ENCODE assay signal across 17 cellular contexts in the genomic region with DNA sequence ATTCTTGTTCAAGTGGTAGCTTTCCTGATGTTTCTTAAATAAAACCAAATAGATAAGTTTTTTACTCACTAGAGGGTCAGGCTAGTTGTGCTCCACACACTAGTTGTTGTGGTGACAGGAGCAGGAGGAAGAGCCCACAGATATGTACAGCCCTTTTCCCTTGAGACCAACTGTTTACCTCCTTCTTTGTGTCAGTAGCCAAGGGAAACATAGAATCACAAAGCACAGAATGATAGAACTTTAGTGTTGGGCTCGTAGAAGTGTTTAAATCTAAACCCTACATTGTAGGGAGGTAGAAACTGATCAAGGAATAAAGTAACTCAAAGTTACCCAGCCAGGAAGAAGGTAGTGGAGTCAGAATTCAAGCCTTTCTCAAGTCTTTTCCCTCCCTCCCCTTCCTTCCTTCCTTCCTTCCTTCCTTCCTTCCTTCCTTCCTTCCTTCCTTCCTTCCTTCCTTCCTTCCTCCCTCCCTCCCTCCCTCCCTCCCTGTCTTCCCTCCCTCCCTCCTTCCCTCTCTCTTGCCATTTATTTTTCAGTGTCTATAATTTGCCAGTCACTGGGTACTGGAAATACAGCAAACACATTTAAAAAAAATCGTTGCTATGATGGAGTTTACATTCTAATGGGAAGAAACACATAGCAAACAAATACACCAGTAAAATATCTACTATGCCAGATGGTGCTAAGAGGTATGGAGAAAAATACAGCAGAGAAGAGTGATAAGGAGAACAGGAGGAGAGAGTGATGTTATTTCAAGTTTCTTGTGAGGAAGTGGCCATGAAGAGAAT.
DNase-seq lines count a peak whose midpoint lies in the region; ATAC-seq and TF ChIP-seq lines count a peak whose summit lies in the region.
"Had no signal": no experiment of that assay in that cellular context is flagged by ENCODE, and none has a peak within 500 bp of the region (broad histone marks: within the 10 kb centered on the region; RNA-seq: fewer than 3 reads in every experiment).

No MANE protein-coding gene starts in this region.

- H3K36me3 ChIP-seq in left ventricle myocardium inferior (no peaks in the 10 kb centered on the region), heart right ventricle (no peaks in the 10 kb centered on the region)

- H3K4me1 ChIP-seq in left ventricle myocardium inferior = peaks cover 9% of the 10 kb centered on the region
- H3K4me1 ChIP-seq in heart right ventricle = peaks cover 0 to 10% (median 0%) of the 10 kb centered on the region in 9 donors

- DNase-seq in DMS53 (lab: John Stamatoyannopoulos, UW) (peak; percentile 28), DMS53 treated with DMSO at 0.1 percent for 48 hours (lab: John Stamatoyannopoulos, UW; ENCODE audit: unreplicated experiment) (no peak), left ventricle myocardium inferior (no peak), heart right ventricle (no peak), NCI-H69 (lab: John Stamatoyannopoulos, UW) (peak; percentile 13), NCI-H2107 (lab: John Stamatoyannopoulos, UW) (no peak)
- DNase-seq in stimulated activated CD4-positive, alpha-beta T cell treated with anti-CD3 and anti-CD28 coated beads, Interleukin-1b, Interleukin-23, amount 100 ng/mL, for 48 hours = no peak
- DNase-seq: 8988T; ACHN; CD8-positive, alpha-beta T cell; COR-L47; DMS79; GM23248; H7 had no signal

- intact Hi-C loops in left ventricle myocardium inferior (cut with micrococcal nuclease) (no loop called here), heart right ventricle (cut with DNase I) (no loop called here)

- peak overlapping the region; percentile 24 for H3K27ac ChIP-seq in left ventricle myocardium inferior (replicated peaks)
- H3K27ac ChIP-seq in heart right ventricle = no peak overlapping the region
- H3K27ac ChIP-seq: C4-2B, HL-60 had no signal

- ATAC-seq in heart right ventricle = no peak
- ATAC-seq: CD8-positive, alpha-beta T cell; GM12878 had no signal

- no peaks in the 10 kb centered on the region for H3K27me3 ChIP-seq in left ventricle myocardium inferior (ENCODE audit: low read depth)
- no peaks in the 10 kb centered on the region for H3K27me3 ChIP-seq in heart right ventricle

- H3K9me3 ChIP-seq in left ventricle myocardium inferior (replicated peaks) (peaks cover 32% of the 10 kb centered on the region), heart right ventricle (peaks cover 0 to 24% (median 3%) of the 10 kb centered on the region in 11 donors)

- 64 to 72% methylated on average over 2 of the region's 2 CpGs for WGBS in heart right ventricle, 2 donors

- H3K4me3 ChIP-seq in left ventricle myocardium inferior (no peak overlapping the region), heart right ventricle (no peak overlapping the region)
- H3K4me3 ChIP-seq: GM12878, GM23248 had no signal

- TF ChIP-seq CTCF in left ventricle myocardium inferior (IDR thresholded peaks at IDR 0.05; ENCODE audit: borderline replicate concordance) (no peak), heart right ventricle (IDR thresholded peaks at IDR 0.05) (no peak)

Comparison
In these comparisons a context has a peak if more than half of its experiments do, and no peak if none do; other contexts are left out.
1. DNase-seq: peak in DMS53 (single experiment) and NCI-H69 (single experiment); none in DMS53 treated with DMSO at 0.1 percent for 48 hours (single experiment), left ventricle myocardium inferior (single experiment), heart right ventricle (0 of 2), stimulated activated CD4-positive, alpha-beta T cell treated with anti-CD3 and anti-CD28 coated beads, Interleukin-1b, Interleukin-23, amount 100 ng/mL, for 48 hours (single experiment) and NCI-H2107 (single experiment).